Comparison of ENCODE assay signal across 9 cellular contexts in genomic region chrX:153969904-153970397, GRCh38. TPM values are rescaled to one million over a fixed set of nuclear protein-coding genes. Genes with fewer than 3 reads are reported as not detected.
DNase-seq lines count a peak whose midpoint lies in the region; ATAC-seq, FAIRE-seq and TF ChIP-seq lines count a peak whose summit lies in the region.
"Had no signal": no experiment of that assay in that cellular context is flagged by ENCODE, and none has a peak within 500 bp of the region (broad histone marks: within the 10 kb centered on the region; RNA-seq: fewer than 3 reads in every experiment).

No MANE protein-coding gene starts in this region.

- H3K4me3 ChIP-seq in fibroblast of lung (replicated peaks in 1 of 4; ENCODE audit: control extremely low read depth in 1 of 4, insufficient read depth in 1 of 4, low read depth in 3 of 4, low read length in 4 of 4) (peak overlapping the region; percentile 57 to 81 (median 61)), ovary (peak overlapping the region; percentile 83)

- intact Hi-C loops in ovary (cut with DNase I), result no loop called here

- no peak for ATAC-seq in HG02852 (IDR thresholded peaks at IDR 0.05; ENCODE audit: unreplicated experiment)

- no peak overlapping the region for H2AFZ ChIP-seq in fibroblast of lung (ENCODE audit: low read length)

- H3K79me2 ChIP-seq in fibroblast of lung (ENCODE audit: control insufficient read depth, insufficient read depth, low read length), result peaks cover 69% of the 10 kb centered on the region

- H3K4me1 Mint-ChIP-seq in T-helper 1 cell treated with Interleukin-12 subunit alpha and Interleukin-12 subunit beta and Interleukin-4 antibody, amounts not matched to agents 30 μg/mL and 1 μg/mL, for 36 hours (ENCODE audit: low read depth), result peaks cover 32% of the 10 kb centered on the region

- peaks cover 17% of the 10 kb centered on the region for H3K36me3 Mint-ChIP-seq in T-helper 1 cell treated with Interleukin-12 subunit alpha and Interleukin-12 subunit beta and Interleukin-4 antibody, amounts not matched to agents 30 μg/mL and 1 μg/mL, for 36 hours (ENCODE audit: low read depth)

- H3K9me3 ChIP-seq in fibroblast of lung (ENCODE audit: control insufficient read depth, insufficient read depth, low read depth, low read length), result no peaks in the 10 kb centered on the region
- no peaks in the 10 kb centered on the region for H3K9me3 ChIP-seq in ovary

- peak overlapping the region; percentile 98 for H3K27ac ChIP-seq in VCaP
- H3K27ac ChIP-seq in fibroblast of lung (ENCODE audit: insufficient read depth, low read length), result peak overlapping the region; percentile 14
- peak overlapping the region in 1 of 2 donors; percentile 67 for H3K27ac ChIP-seq in ovary

- peak overlapping the region; percentile 100 for H3K4me3 Mint-ChIP-seq in T-helper 1 cell treated with Interleukin-12 subunit alpha and Interleukin-12 subunit beta and Interleukin-4 antibody, amounts not matched to agents 30 μg/mL and 1 μg/mL, for 36 hours

- 8 to 15% (median 12%) methylated on average over 28 of the region's 28 CpGs for WGBS in ovary, 3 donors

- no peak for TF ChIP-seq CTCF in VCaP (conservative IDR thresholded peaks at IDR 0.05)
- no peak for TF ChIP-seq CTCF in fibroblast of lung (conservative IDR thresholded peaks at IDR 0.05 in 1 of 2, IDR thresholded peaks at IDR 0.05 in 1 of 2; ENCODE audit: low read depth in 1 of 2, low read length in 2 of 2)
- TF ChIP-seq CTCF in ovary (IDR thresholded peaks at IDR 0.05), result no peak

- no peak for TF ChIP-seq EP300 in ovary (IDR thresholded peaks at IDR 0.05)

- H3K27me3 Mint-ChIP-seq in T-helper 1 cell treated with Interleukin-12 subunit alpha and Interleukin-12 subunit beta and Interleukin-4 antibody, amounts not matched to agents 30 μg/mL and 1 μg/mL, for 36 hours (ENCODE audit: low read depth), result no peaks in the 10 kb centered on the region

- peak overlapping the region; percentile 30 for H3K9ac ChIP-seq in fibroblast of lung (ENCODE audit: insufficient read depth, low read length)

- H3K27me3 ChIP-seq in fibroblast of lung (ENCODE audit: control insufficient read depth, insufficient read depth, low read length) (no peaks in the 10 kb centered on the region), ovary (no peaks in the 10 kb centered on the region)

- peaks cover 21% of the 10 kb centered on the region for H3K4me1 ChIP-seq in fibroblast of lung (ENCODE audit: control insufficient read depth, extremely low read depth, insufficient read depth, low read length)
- H3K4me1 ChIP-seq in ovary (ENCODE audit: insufficient read depth), result peaks cover 14% of the 10 kb centered on the region

- H3K27ac Mint-ChIP-seq in T-helper 1 cell treated with Interleukin-12 subunit alpha and Interleukin-12 subunit beta and Interleukin-4 antibody, amounts not matched to agents 30 μg/mL and 1 μg/mL, for 36 hours, result peak overlapping the region; percentile 98

- no peak for TF ChIP-seq POLR2A in ovary (IDR thresholded peaks at IDR 0.05)

- no peak for FAIRE-seq in GM19239 (lab: Jason Lieb, UNC)
- FAIRE-seq: colon had no signal

- no peaks in the 10 kb centered on the region for H4K20me1 ChIP-seq in fibroblast of lung (ENCODE audit: control insufficient read depth, extremely low read depth, insufficient read depth, low read length)

- no peaks in the 10 kb centered on the region for H3K9me3 Mint-ChIP-seq in T-helper 1 cell treated with Interleukin-12 subunit alpha and Interleukin-12 subunit beta and Interleukin-4 antibody, amounts not matched to agents 30 μg/mL and 1 μg/mL, for 36 hours

- DNase-seq in T-helper 1 cell (no peak), fibroblast of lung (ENCODE audit: low read depth in 2 of 2) (peak; percentile 46 to 64), ovary (peak; percentile 62 to 74 (median 68)), GM19239 (ENCODE audit: insufficient read length, low spot score) (no peak), NCI-H446 (lab: John Stamatoyannopoulos, UW) (no peak)

- H3K36me3 ChIP-seq in fibroblast of lung (ENCODE audit: control insufficient read depth, insufficient read depth, low read length) (no peaks in the 10 kb centered on the region), ovary (no peaks in the 10 kb centered on the region)

- H3K4me2 ChIP-seq in fibroblast of lung (ENCODE audit: extremely low read depth, insufficient read depth, low read length), result peak overlapping the region; percentile 87

RNA-seq across cellular contexts. Expression of gene HCFC1, which starts 1.7 kb away (rescaled TPM):
- total RNA-seq in fibroblast of lung, result 7.4 and 10.2 TPM in 2 replicates
- 3.0 and 6.7 TPM in 2 replicates for polyA plus RNA-seq in fibroblast of lung
- 19.1 and 29.3 TPM in 2 replicates for polyA plus RNA-seq in fibroblast of lung (2012)
- 142 and 144 TPM in 2 replicates for polyA minus RNA-seq in fibroblast of lung (ENCODE audit: low replicate concordance)
- 10 to 100 TPM; 26.3 to 62.5 (median 53.1) TPM for total RNA-seq in ovary
- 10 to 100 TPM; 13.3 to 19.7 TPM for polyA plus RNA-seq in ovary

RNA-seq across cellular contexts. Expression of gene TMEM187, which starts 2.6 kb away (rescaled TPM):
- 6.4 and 8.3 TPM in 2 replicates for total RNA-seq in fibroblast of lung
- polyA plus RNA-seq in fibroblast of lung, result 4.6 and 4.7 TPM in 2 replicates
- polyA plus RNA-seq in fibroblast of lung (2012), result 4.9 and 5.9 TPM in 2 replicates
- polyA minus RNA-seq in fibroblast of lung (ENCODE audit: low replicate concordance), result 7.4 and 8.6 TPM in 2 replicates
- 10 to 100 TPM in 3 of 7 donors, 1 to 10 TPM in 4; 4.4 to 11.6 (median 9.4) TPM for total RNA-seq in ovary
- polyA plus RNA-seq in ovary, result 1 to 10 TPM; 2.6 to 9.8 TPM

RNA-seq across cellular contexts. Expression of gene RENBP, which starts 25.5 kb away (rescaled TPM):
- total RNA-seq in fibroblast of lung (5.4 and 8.8 TPM in 2 replicates), ovary (1 to 10 TPM in 6 of 7 donors, under 1 TPM in 1; 0.80 to 4.9 (median 2.5) TPM)
- polyA plus RNA-seq in fibroblast of lung (0.90 and 0.92 TPM in 2 replicates), ovary (1 to 10 TPM; 1.2 to 2.8 TPM)
- polyA plus RNA-seq in fibroblast of lung (2012), result 0.69 and 1.1 TPM in 2 replicates
- not detected in 2 replicates for polyA minus RNA-seq in fibroblast of lung (ENCODE audit: low replicate concordance)

RNA-seq across cellular contexts. Expression of gene NAA10, which starts 35.1 kb away (rescaled TPM):
- 31.6 and 37.0 TPM in 2 replicates for total RNA-seq in fibroblast of lung
- 66.2 and 115 TPM in 2 replicates for polyA plus RNA-seq in fibroblast of lung
- 91.6 and 161 TPM in 2 replicates for polyA plus RNA-seq in fibroblast of lung (2012)
- polyA minus RNA-seq in fibroblast of lung (ENCODE audit: low replicate concordance), result 84.9 and 137 TPM in 2 replicates
- total RNA-seq in ovary, result 10 to 100 TPM; 36.7 to 95.5 (median 64.2) TPM
- 10 to 100 TPM; 64.9 to 87.3 TPM for polyA plus RNA-seq in ovary

RNA-seq across cellular contexts. Expression of gene ARHGAP4, which starts 43.9 kb away (rescaled TPM):
- 1.3 and 1.5 TPM in 2 replicates for total RNA-seq in fibroblast of lung
- 0.12 and 0.51 TPM in 2 replicates for polyA plus RNA-seq in fibroblast of lung
- polyA plus RNA-seq in fibroblast of lung (2012), result 0.43 and 0.71 TPM in 2 replicates
- 1.5 and 12.4 TPM in 2 replicates for polyA minus RNA-seq in fibroblast of lung (ENCODE audit: low replicate concordance)
- 10 to 100 TPM in 5 of 7 donors, 1 to 10 TPM in 2; 7.0 to 22.3 (median 11.4) TPM for total RNA-seq in ovary
- polyA plus RNA-seq in ovary, result 10 to 100 TPM in 1 of 2 donors, 1 to 10 TPM in 1; 1.2 to 14.7 TPM

Comparison
In these comparisons a context has a peak if more than half of its experiments do, and no peak if none do; other contexts are left out.
1. DNase-seq: peak in fibroblast of lung (2 of 2) and ovary (5 of 5); none in T-helper 1 cell (0 of 5), GM19239 (single experiment) and NCI-H446 (0 of 2).